Comparison of ENCODE assay signal across 13 cellular contexts in genomic region chr13:40812724-40813445, GRCh38. TPM values are rescaled to one million over a fixed set of nuclear protein-coding genes. Genes with fewer than 3 reads are reported as not detected.
DNase-seq lines count a peak whose midpoint lies in the region; ATAC-seq, FAIRE-seq and TF ChIP-seq lines count a peak whose summit lies in the region.
"Had no signal": no experiment of that assay in that cellular context is flagged by ENCODE, and none has a peak within 500 bp of the region (broad histone marks: within the 10 kb centered on the region; RNA-seq: fewer than 3 reads in every experiment).

No MANE protein-coding gene starts in this region.

- H3K9ac ChIP-seq in HCT116 (ENCODE audit: low read length) = no peak overlapping the region
- H3K9ac ChIP-seq in K562 (ENCODE audit: insufficient read depth in 1 of 2, low read depth in 2 of 2, low read length in 2 of 2) = no peak overlapping the region

- WGBS in K562 (ENCODE audit: insufficient coverage, low coverage, missing lambda C conversion rate) = 83% methylated on average over 1 of the region's 6 CpGs
- 95 to 100% (median 96%) methylated on average over 1 to 6 of the region's 6 CpGs for WGBS in stomach, 5 donors

- FAIRE-seq in K562 (lab: Jason Lieb, UNC) = no peak

- 0 out of 4 replicates have a peak, but pooled peaks cover 0 to 3% of the 10 kb centered on the region in 2 experiments for H3K4me1 ChIP-seq in HCT116 (ENCODE audit: control insufficient read depth in 1 of 2, insufficient read depth in 2 of 2, low read length in 2 of 2)
- H3K4me1 ChIP-seq in K562 (replicated peaks in 1 of 2; ENCODE audit: control insufficient read depth in 2 of 2, insufficient read depth in 2 of 2, low read length in 2 of 2) = no peaks in the 10 kb centered on the region
- peaks cover 0 to 6% (median 0%) of the 10 kb centered on the region in 4 donors for H3K4me1 ChIP-seq in stomach

- RAD21 ChIA-PET in HCT116 (lab: Charles Lee; ENCODE audit: low non-redundant PET in 1 of 2, low total read pairs in 2 of 2, uncharacterized antibody in 2 of 2, unreplicated experiment in 2 of 2) = no interaction called here

- intact Hi-C loops in HCT116 (cut with micrococcal nuclease) = no loop called here
- intact Hi-C loops in K562 (cut with micrococcal nuclease) = no loop called here
- intact Hi-C loops in left colon (cut with DNase I, micrococcal nuclease) = no loop called here
- intact Hi-C loops in stomach (cut with DNase I; ENCODE audit: low total_unique reads) = no loop called here

- ATAC-seq in HCT116 (0 out of 2 replicates have a peak, but pooled peaks have one; percentile 52), K562 (peak; percentile 33; the same call in 1 of the 3 replicates), left colon (peak; percentile 17), HG02885 (IDR thresholded peaks at IDR 0.05; ENCODE audit: poor library complexity, unreplicated experiment) (no peak)

- POLR2A ChIA-PET in HCT116 (lab: Charles Lee) = no interaction called here
- POLR2A ChIA-PET in K562 (lab: Yijun Ruan, JAX) = interaction anchor here (0.6 kb wide), 1 partner anchor 8 kb away, joined by 3 read pairs; no protein-coding TSS in a partner anchor

- no peaks in the 10 kb centered on the region for H3K79me2 ChIP-seq in HCT116 (ENCODE audit: insufficient read depth, low read length)
- H3K79me2 ChIP-seq in K562 (ENCODE audit: control insufficient read depth, insufficient read depth, low read length) = no peaks in the 10 kb centered on the region

- no peaks in the 10 kb centered on the region for H3K9me1 ChIP-seq in K562 (ENCODE audit: control insufficient read depth, insufficient read depth, low read length)

- no peak overlapping the region for H2AFZ ChIP-seq in HCT116 (ENCODE audit: low read depth, low read length, poor library complexity, severe bottlenecking)
- no peak overlapping the region for H2AFZ ChIP-seq in K562 (ENCODE audit: low read depth, low read length)

- in situ Hi-C loops in ACHN (cut with HindIII; ENCODE audit: low pct_ligation_motif_present, low pct_unique_long_range_greater_than_20kb, low sequenced_read_pairs) = no loop called here
- in situ Hi-C loops in K562 (cut with MboI) = no loop called here

- TF ChIP-seq POLR2A in HCT116 (IDR thresholded peaks at IDR 0.05; ENCODE audit: borderline replicate concordance, extremely low read depth, insufficient read depth, insufficient read length) = no peak
- TF ChIP-seq POLR2A in K562 (conservative IDR thresholded peaks at IDR 0.05) = no peak
- TF ChIP-seq POLR2A in stomach (IDR thresholded peaks at IDR 0.05) = no peak

- H3K4me2 ChIP-seq in HCT116 (ENCODE audit: low read length) (no peak overlapping the region), K562 (ENCODE audit: insufficient read depth, low read length) (no peak overlapping the region)

- peaks cover 5 to 12% of the 10 kb centered on the region in 2 experiments; a peak in 1 of 4 replicates for H3K36me3 ChIP-seq in HCT116 (ENCODE audit: control insufficient read depth in 1 of 2, insufficient read depth in 2 of 2, low read length in 2 of 2)
- H3K36me3 ChIP-seq in K562 (ENCODE audit: control insufficient read depth, insufficient read depth, low read length) = peaks cover 17% of the 10 kb centered on the region; the same call in 2 of the 3 replicates
- H3K36me3 ChIP-seq in stomach = peaks cover 4 to 71% (median 65%) of the 10 kb centered on the region in 4 donors

- DNase-seq in ACHN = peak; percentile 51
- DNase-seq in HCT116 (ENCODE audit: low read depth, low spot score) = no peak
- peak in 2 of 4 experiments; percentile 6 to 17 for DNase-seq in K562 (ENCODE audit: extremely low read depth in 1 of 4, low spot score in 3 of 4)
- DNase-seq in left colon = no peak
- no peak for DNase-seq in stomach
- DNase-seq in NCI-H510A treated with DMSO at 0.1 percent for 48 hours (lab: John Stamatoyannopoulos, UW) = no peak
- no peak for DNase-seq in GF-D8 (lab: John Stamatoyannopoulos, UW)
- DNase-seq: activated CD4-positive, alpha-beta T cell treated with anti-CD3 and anti-CD28 coated beads, Interleukin-2, amount 50 U/mL, for 48 hours; activated gamma-delta T cell treated with Interleukin-2 at 50 U/mL for 16 hours; DMS79; NCI-H1048; NCI-H524 treated with DMSO at 0.1 percent for 48 hours had no signal

- TF ChIP-seq RAD21 in HCT116 (IDR thresholded peaks at IDR 0.05; ENCODE audit: low read depth) (no peak), K562 (CRISPR knock-in tag; conservative IDR thresholded peaks at IDR 0.05 in 1 of 2, IDR thresholded peaks at IDR 0.05 in 1 of 2) (no peak)

- TF ChIP-seq EP300 in K562 (IDR thresholded peaks at IDR 0.05; ENCODE audit: low read length) (no peak), stomach (IDR thresholded peaks at IDR 0.05) (no peak)

- H3K9me3 ChIP-seq in HCT116 (ENCODE audit: control insufficient read depth in 1 of 2, insufficient read depth in 1 of 2, low read depth in 1 of 2, low read length in 2 of 2) (no peaks in the 10 kb centered on the region), K562 (replicated peaks; ENCODE audit: control insufficient read depth, insufficient read depth, low read depth, low read length) (0 out of 2 replicates have a peak, but pooled peaks cover 2% of the 10 kb centered on the region), stomach (no peaks in the 10 kb centered on the region)

- no peaks in the 10 kb centered on the region for H3K9me2 ChIP-seq in HCT116 (ENCODE audit: insufficient read depth)

- H3K27me3 ChIP-seq in HCT116 (ENCODE audit: insufficient read depth, low read length) (no peaks in the 10 kb centered on the region), K562 (ENCODE audit: control insufficient read depth in 2 of 2, insufficient read depth in 2 of 2, low read length in 2 of 2) (no peaks in the 10 kb centered on the region), stomach (no peaks in the 10 kb centered on the region)

- TF ChIP-seq CTCF in HCT116 (IDR thresholded peaks at IDR 0.05 in 2 of 3, conservative IDR thresholded peaks at IDR 0.05 in 1 of 3; ENCODE audit: borderline replicate concordance in 1 of 3, insufficient read depth in 1 of 3, low read depth in 2 of 3, low read length in 2 of 3) = no peak
- no peak for TF ChIP-seq CTCF in K562 (IDR thresholded peaks at IDR 0.05 in 2 of 3, conservative IDR thresholded peaks at IDR 0.05 in 1 of 3; ENCODE audit: insufficient read depth in 2 of 3, low read depth in 1 of 3, low read length in 3 of 3)
- no peak for TF ChIP-seq CTCF in stomach (IDR thresholded peaks at IDR 0.05)

- BruUV-seq in HCT116 (replicated peaks; lab: Mats Ljungman, UMichigan) = no TSS peak
- no TSS peak for BruUV-seq in K562 (replicated peaks; lab: Mats Ljungman, UMichigan)

- H3K27ac ChIP-seq in HCT116 (ENCODE audit: low read depth, low read length) (no peak overlapping the region), K562 (ENCODE audit: extremely low read depth, low read depth, low read length) (no peak overlapping the region), stomach (no peak overlapping the region)

- CTCF ChIA-PET in HCT116 (lab: Charles Lee) (interaction anchor here (1.1 to 3.4 kb wide), 2 partner anchors 23 to 36 kb away, joined by 3 to 11 read pairs; no protein-coding TSS in a partner anchor), K562 (lab: Yijun Ruan, JAX; ENCODE audit: low intra/inter-chr PET ratio) (no interaction called here)

- H3K4me3 ChIP-seq in HCT116 (replicated peaks in 1 of 2; ENCODE audit: low read depth in 1 of 2, low read length in 2 of 2) (no peak overlapping the region), K562 (no peak overlapping the region), stomach (no peak overlapping the region)

- H4K20me1 ChIP-seq in HCT116 (ENCODE audit: insufficient read depth) (no peaks in the 10 kb centered on the region), K562 (replicated peaks; ENCODE audit: control insufficient read depth, insufficient read depth, low read length) (no peaks in the 10 kb centered on the region)

RNA-seq across cellular contexts. Expression of gene SLC25A15, which starts 23.5 kb away (rescaled TPM):
- total RNA-seq in HCT116 (2021; ENCODE audit: unreplicated experiment) = 24.5 TPM
- 14.0 and 14.3 TPM in 2 replicates for polyA plus RNA-seq in HCT116 (2012)
- total RNA-seq in K562 (2011; cell fraction: chromatin; rRNA removed; ENCODE audit: low replicate concordance) = 8.2 and 9.6 TPM in 2 replicates
- 7.4 and 8.2 TPM in 2 replicates for total RNA-seq in K562 (2011; cell fraction: nucleolus; rRNA removed)
- total RNA-seq in K562 (2011; cell fraction: nucleoplasm; rRNA removed) = 8.7 and 9.5 TPM in 2 replicates
- total RNA-seq in K562 (2014; rRNA removed) = 30.5 TPM in 2 replicates
- 23.1 and 23.8 TPM in 2 replicates for total RNA-seq in K562 (2014; rRNA removed; fragmentation: Illumina TruSeq; extraction: Trizol)
- total RNA-seq in K562 (2015; rRNA removed; fragmentation: Illumina TruSeq; extraction: Trizol) = 20.3 and 20.7 TPM in 2 replicates
- total RNA-seq in K562 (2021) = 23.5 and 23.9 TPM in 2 replicates
- polyA plus RNA-seq in K562 (2011; rRNA removed) = 15.5 and 24.2 TPM in 2 replicates
- polyA plus RNA-seq in K562 (2011; cell fraction: cytosol; rRNA removed) = 16.3 and 17.3 TPM in 2 replicates
- polyA plus RNA-seq in K562 (2011; cell fraction: nucleus; rRNA removed) = 7.8 and 9.3 TPM in 2 replicates
- 8.7 and 14.1 TPM in 2 replicates for polyA plus RNA-seq in K562 (2012)
- polyA plus RNA-seq in K562 (2014; fragmentation: Illumina TruSeq; extraction: Trizol) = 16.2 and 19.0 TPM in 2 replicates
- polyA plus RNA-seq in K562 (2014; fragmentation: Nextera tagmentation; extraction: Ambion mirVana) = 1 to 10 TPM; 3.5 to 6.6 TPM
- polyA plus RNA-seq in K562 (2014; rRNA removed) = 14.9 and 18.9 TPM in 2 replicates
- polyA minus RNA-seq in K562 (2011; rRNA and poly(A)+ RNA removed) = 34.0 and 38.3 TPM in 2 replicates
- polyA minus RNA-seq in K562 (2011; cell fraction: cytosol; rRNA and poly(A)+ RNA removed) = 20.4 and 25.9 TPM in 2 replicates
- 5.7 and 8.2 TPM in 2 replicates for polyA minus RNA-seq in K562 (2011; cell fraction: nucleus; rRNA and poly(A)+ RNA removed)
- total RNA-seq in left colon = 10 to 100 TPM in 1 of 2 donors, 1 to 10 TPM in 1; 7.7 to 11.3 TPM
- 10 to 100 TPM in 2 of 5 donors, 1 to 10 TPM in 1, under 1 TPM in 1, not detected in 1; 0.58 to 12.6 (median 10.9) TPM for total RNA-seq in stomach
- 1 to 10 TPM; 1.2 to 7.3 (median 5.7) TPM for polyA plus RNA-seq in stomach

RNA-seq across cellular contexts. Expression of gene MRPS31, which starts 41.9 kb away (rescaled TPM):
- total RNA-seq in HCT116 (2021; ENCODE audit: unreplicated experiment) (22.8 TPM), K562 (2014; rRNA removed) (20.2 and 20.3 TPM in 2 replicates), K562 (2014; rRNA removed; fragmentation: Illumina TruSeq; extraction: Trizol) (37.7 and 39.8 TPM in 2 replicates), K562 (2015; rRNA removed; fragmentation: Illumina TruSeq; extraction: Trizol) (26.7 and 30.9 TPM in 2 replicates), K562 (2021) (23.7 and 24.9 TPM in 2 replicates), left colon (10 to 100 TPM; 17.6 to 19.0 TPM), stomach (10 to 100 TPM in 3 of 5 donors, 1 to 10 TPM in 2; 6.2 to 43.8 (median 26.8) TPM)
- polyA plus RNA-seq in HCT116 (2012) = 9.2 and 12.1 TPM in 2 replicates
- 9.8 and 32.6 TPM in 2 replicates for total RNA-seq in K562 (2011; cell fraction: chromatin; rRNA removed; ENCODE audit: low replicate concordance)
- 6.0 and 6.3 TPM in 2 replicates for total RNA-seq in K562 (2011; cell fraction: nucleolus; rRNA removed)
- total RNA-seq in K562 (2011; cell fraction: nucleoplasm; rRNA removed) = 10.9 and 12.4 TPM in 2 replicates
- polyA plus RNA-seq in K562 (2011; rRNA removed) (22.7 and 32.1 TPM in 2 replicates), K562 (2014; fragmentation: Illumina TruSeq; extraction: Trizol) (29.3 and 39.3 TPM in 2 replicates), K562 (2014; fragmentation: Nextera tagmentation; extraction: Ambion mirVana) (10 to 100 TPM; 50.8 to 57.8 TPM), K562 (2014; rRNA removed) (32.9 and 37.1 TPM in 2 replicates), stomach (10 to 100 TPM; 20.5 to 31.6 (median 22.9) TPM)
- 7.2 and 10.4 TPM in 2 replicates for polyA plus RNA-seq in K562 (2011; cell fraction: cytosol; rRNA removed)
- polyA plus RNA-seq in K562 (2011; cell fraction: nucleus; rRNA removed) = 8.4 and 10.9 TPM in 2 replicates
- polyA plus RNA-seq in K562 (2012) = 18.5 and 20.7 TPM in 2 replicates
- 21.1 and 23.8 TPM in 2 replicates for polyA minus RNA-seq in K562 (2011; rRNA and poly(A)+ RNA removed)
- polyA minus RNA-seq in K562 (2011; cell fraction: cytosol; rRNA and poly(A)+ RNA removed) = 7.0 and 8.1 TPM in 2 replicates
- polyA minus RNA-seq in K562 (2011; cell fraction: nucleus; rRNA and poly(A)+ RNA removed) = 7.4 and 17.3 TPM in 2 replicates
